ENCODE assay signal across 1 cellular context in the genomic region with DNA sequence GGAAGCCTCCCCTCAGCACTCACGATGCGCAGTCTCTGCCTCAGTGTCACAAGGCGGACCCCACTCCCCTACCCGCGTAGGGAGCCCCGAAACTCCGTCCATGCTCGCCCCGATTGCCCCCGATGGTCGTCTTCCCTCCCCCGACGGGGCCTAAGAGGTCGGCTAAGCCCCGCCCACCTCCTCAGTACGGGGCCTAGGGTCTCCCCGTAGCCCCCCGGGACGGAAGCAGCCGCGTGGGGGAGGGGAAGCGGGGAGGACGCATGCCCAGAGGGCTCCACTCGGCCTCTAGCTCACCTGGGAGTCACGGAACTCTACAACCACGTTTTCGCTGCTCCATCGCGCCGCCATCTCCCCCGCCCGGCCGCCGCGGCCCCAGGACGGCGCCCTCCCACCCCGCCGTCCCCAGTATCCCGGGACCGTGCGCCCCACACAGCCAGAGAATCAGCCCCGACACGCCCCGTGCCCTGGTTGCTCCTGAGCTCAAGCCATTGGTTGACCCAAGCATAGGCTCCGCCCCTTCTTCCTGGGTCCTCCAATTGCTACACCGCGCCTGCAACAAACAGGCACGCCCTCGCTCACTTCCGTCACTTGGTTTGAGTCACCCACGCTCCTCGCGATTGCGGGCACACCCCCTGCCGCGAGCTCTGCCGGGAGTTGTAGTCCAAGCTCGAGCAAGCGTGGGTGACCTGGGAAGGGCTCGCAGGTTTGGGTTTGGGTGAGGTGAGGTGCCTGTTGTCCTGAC.
TF ChIP-seq lines count a peak whose summit lies in the region.

A gene with protein sequence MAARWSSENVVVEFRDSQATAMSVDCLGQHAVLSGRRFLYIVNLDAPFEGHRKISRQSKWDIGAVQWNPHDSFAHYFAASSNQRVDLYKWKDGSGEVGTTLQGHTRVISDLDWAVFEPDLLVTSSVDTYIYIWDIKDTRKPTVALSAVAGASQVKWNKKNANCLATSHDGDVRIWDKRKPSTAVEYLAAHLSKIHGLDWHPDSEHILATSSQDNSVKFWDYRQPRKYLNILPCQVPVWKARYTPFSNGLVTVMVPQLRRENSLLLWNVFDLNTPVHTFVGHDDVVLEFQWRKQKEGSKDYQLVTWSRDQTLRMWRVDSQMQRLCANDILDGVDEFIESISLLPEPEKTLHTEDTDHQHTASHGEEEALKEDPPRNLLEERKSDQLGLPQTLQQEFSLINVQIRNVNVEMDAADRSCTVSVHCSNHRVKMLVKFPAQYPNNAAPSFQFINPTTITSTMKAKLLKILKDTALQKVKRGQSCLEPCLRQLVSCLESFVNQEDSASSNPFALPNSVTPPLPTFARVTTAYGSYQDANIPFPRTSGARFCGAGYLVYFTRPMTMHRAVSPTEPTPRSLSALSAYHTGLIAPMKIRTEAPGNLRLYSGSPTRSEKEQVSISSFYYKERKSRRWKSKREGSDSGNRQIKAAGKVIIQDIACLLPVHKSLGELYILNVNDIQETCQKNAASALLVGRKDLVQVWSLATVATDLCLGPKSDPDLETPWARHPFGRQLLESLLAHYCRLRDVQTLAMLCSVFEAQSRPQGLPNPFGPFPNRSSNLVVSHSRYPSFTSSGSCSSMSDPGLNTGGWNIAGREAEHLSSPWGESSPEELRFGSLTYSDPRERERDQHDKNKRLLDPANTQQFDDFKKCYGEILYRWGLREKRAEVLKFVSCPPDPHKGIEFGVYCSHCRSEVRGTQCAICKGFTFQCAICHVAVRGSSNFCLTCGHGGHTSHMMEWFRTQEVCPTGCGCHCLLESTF (minus strand): TSS at position 454 of the 742 bp plus-strand sequence. CDS start 106 bp downstream, at position 348.

TF ChIP-seq in K562, 482 proteins besides CTCF, POLR2A, EP300 and RAD21 (continued from another document and continues in another):
- no peak for TF ChIP-seq ARID3B (CRISPR knock-in tag; IDR thresholded peaks at IDR 0.05; ENCODE audit: borderline replicate concordance)
- TF ChIP-seq EGR1 (conservative IDR thresholded peaks at IDR 0.05): peak; percentile 97
- no peak for TF ChIP-seq SNIP1 (IDR thresholded peaks at IDR 0.05; ENCODE audit: low read depth)
- no peak for TF ChIP-seq ZNF551 (CRISPR knock-in tag; IDR thresholded peaks at IDR 0.05)
- no peak for TF ChIP-seq ZNF174 (CRISPR knock-in tag; IDR thresholded peaks at IDR 0.05)
- TF ChIP-seq ZNF311 (CRISPR knock-in tag; IDR thresholded peaks at IDR 0.05): no peak
- TF ChIP-seq, protein P1, sequence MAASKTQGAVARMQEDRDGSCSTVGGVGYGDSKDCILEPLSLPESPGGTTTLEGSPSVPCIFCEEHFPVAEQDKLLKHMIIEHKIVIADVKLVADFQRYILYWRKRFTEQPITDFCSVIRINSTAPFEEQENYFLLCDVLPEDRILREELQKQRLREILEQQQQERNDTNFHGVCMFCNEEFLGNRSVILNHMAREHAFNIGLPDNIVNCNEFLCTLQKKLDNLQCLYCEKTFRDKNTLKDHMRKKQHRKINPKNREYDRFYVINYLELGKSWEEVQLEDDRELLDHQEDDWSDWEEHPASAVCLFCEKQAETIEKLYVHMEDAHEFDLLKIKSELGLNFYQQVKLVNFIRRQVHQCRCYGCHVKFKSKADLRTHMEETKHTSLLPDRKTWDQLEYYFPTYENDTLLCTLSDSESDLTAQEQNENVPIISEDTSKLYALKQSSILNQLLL (CRISPR knock-in tag; IDR thresholded peaks at IDR 0.05; ENCODE audit: borderline replicate concordance): no peak
- 0 out of 2 replicates have a peak, but pooled peaks have one; percentile 26 for TF ChIP-seq E2F4 (CRISPR knock-in tag; IDR thresholded peaks at IDR 0.05; ENCODE audit: low read depth)
- no peak for TF ChIP-seq ZNF699 (CRISPR knock-in tag; IDR thresholded peaks at IDR 0.05; ENCODE audit: insufficient replicate concordance)
- TF ChIP-seq, protein P2, sequence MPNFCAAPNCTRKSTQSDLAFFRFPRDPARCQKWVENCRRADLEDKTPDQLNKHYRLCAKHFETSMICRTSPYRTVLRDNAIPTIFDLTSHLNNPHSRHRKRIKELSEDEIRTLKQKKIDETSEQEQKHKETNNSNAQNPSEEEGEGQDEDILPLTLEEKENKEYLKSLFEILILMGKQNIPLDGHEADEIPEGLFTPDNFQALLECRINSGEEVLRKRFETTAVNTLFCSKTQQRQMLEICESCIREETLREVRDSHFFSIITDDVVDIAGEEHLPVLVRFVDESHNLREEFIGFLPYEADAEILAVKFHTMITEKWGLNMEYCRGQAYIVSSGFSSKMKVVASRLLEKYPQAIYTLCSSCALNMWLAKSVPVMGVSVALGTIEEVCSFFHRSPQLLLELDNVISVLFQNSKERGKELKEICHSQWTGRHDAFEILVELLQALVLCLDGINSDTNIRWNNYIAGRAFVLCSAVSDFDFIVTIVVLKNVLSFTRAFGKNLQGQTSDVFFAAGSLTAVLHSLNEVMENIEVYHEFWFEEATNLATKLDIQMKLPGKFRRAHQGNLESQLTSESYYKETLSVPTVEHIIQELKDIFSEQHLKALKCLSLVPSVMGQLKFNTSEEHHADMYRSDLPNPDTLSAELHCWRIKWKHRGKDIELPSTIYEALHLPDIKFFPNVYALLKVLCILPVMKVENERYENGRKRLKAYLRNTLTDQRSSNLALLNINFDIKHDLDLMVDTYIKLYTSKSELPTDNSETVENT (CRISPR knock-in tag; IDR thresholded peaks at IDR 0.05): no peak
- TF ChIP-seq, protein P3, sequence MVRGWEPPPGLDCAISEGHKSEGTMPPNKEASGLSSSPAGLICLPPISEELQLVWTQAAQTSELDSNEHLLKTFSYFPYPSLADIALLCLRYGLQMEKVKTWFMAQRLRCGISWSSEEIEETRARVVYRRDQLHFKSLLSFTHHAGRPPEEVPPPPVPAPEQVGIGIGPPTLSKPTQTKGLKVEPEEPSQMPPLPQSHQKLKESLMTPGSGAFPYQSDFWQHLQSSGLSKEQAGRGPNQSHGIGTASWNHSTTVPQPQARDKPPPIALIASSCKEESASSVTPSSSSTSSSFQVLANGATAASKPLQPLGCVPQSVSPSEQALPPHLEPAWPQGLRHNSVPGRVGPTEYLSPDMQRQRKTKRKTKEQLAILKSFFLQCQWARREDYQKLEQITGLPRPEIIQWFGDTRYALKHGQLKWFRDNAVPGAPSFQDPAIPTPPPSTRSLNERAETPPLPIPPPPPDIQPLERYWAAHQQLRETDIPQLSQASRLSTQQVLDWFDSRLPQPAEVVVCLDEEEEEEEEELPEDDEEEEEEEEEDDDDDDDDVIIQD (CRISPR knock-in tag; IDR thresholded peaks at IDR 0.05): no peak
- no peak for TF ChIP-seq FUS (optimal IDR thresholded peaks at IDR 0.05; ENCODE audit: low read depth, low read length)
- no peak for TF ChIP-seq LCOR (CRISPR knock-in tag; IDR thresholded peaks at IDR 0.05)
- TF ChIP-seq, protein P4, sequence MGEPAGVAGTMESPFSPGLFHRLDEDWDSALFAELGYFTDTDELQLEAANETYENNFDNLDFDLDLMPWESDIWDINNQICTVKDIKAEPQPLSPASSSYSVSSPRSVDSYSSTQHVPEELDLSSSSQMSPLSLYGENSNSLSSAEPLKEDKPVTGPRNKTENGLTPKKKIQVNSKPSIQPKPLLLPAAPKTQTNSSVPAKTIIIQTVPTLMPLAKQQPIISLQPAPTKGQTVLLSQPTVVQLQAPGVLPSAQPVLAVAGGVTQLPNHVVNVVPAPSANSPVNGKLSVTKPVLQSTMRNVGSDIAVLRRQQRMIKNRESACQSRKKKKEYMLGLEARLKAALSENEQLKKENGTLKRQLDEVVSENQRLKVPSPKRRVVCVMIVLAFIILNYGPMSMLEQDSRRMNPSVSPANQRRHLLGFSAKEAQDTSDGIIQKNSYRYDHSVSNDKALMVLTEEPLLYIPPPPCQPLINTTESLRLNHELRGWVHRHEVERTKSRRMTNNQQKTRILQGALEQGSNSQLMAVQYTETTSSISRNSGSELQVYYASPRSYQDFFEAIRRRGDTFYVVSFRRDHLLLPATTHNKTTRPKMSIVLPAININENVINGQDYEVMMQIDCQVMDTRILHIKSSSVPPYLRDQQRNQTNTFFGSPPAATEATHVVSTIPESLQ (CRISPR knock-in tag; IDR thresholded peaks at IDR 0.05): no peak
- TF ChIP-seq ETS1 (conservative IDR thresholded peaks at IDR 0.05; ENCODE audit: control insufficient read depth, low read depth, low read length): peak; percentile 84; the same call in 1 of the 2 replicates
- peak; percentile 72 to 74 for TF ChIP-seq SIX5 (IDR thresholded peaks at IDR 0.05; ENCODE audit: borderline replicate concordance in 1 of 2, insufficient read depth in 1 of 2, low read depth in 1 of 2, low read length in 2 of 2)
- no peak for TF ChIP-seq SMARCA5 (IDR thresholded peaks at IDR 0.05)
- TF ChIP-seq, protein P5, sequence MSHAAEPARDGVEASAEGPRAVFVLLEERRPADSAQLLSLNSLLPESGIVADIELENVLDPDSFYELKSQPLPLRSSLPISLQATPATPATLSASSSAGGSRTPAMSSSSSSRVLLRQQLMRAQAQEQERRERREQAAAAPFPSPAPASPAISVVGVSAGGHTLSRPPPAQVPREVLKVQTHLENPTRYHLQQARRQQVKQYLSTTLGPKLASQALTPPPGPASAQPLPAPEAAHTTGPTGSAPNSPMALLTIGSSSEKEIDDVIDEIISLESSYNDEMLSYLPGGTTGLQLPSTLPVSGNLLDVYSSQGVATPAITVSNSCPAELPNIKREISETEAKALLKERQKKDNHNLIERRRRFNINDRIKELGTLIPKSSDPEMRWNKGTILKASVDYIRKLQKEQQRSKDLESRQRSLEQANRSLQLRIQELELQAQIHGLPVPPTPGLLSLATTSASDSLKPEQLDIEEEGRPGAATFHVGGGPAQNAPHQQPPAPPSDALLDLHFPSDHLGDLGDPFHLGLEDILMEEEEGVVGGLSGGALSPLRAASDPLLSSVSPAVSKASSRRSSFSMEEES (CRISPR knock-in tag; IDR thresholded peaks at IDR 0.05): no peak
- TF ChIP-seq, protein P6, sequence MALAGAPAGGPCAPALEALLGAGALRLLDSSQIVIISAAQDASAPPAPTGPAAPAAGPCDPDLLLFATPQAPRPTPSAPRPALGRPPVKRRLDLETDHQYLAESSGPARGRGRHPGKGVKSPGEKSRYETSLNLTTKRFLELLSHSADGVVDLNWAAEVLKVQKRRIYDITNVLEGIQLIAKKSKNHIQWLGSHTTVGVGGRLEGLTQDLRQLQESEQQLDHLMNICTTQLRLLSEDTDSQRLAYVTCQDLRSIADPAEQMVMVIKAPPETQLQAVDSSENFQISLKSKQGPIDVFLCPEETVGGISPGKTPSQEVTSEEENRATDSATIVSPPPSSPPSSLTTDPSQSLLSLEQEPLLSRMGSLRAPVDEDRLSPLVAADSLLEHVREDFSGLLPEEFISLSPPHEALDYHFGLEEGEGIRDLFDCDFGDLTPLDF (CRISPR knock-in tag; IDR thresholded peaks at IDR 0.05): no peak
- peak; percentile 78 for TF ChIP-seq GABPB1 (CRISPR knock-in tag; IDR thresholded peaks at IDR 0.05)
- no peak for TF ChIP-seq IRF9 (tag; IDR thresholded peaks at IDR 0.05)
- TF ChIP-seq ZNF507 (tag; conservative IDR thresholded peaks at IDR 0.05): no peak
- no peak for TF ChIP-seq RUNX1 (IDR thresholded peaks at IDR 0.05; ENCODE audit: low read depth)
- TF ChIP-seq RFX7 (CRISPR knock-in tag; IDR thresholded peaks at IDR 0.05): no peak
- TF ChIP-seq, protein P7, sequence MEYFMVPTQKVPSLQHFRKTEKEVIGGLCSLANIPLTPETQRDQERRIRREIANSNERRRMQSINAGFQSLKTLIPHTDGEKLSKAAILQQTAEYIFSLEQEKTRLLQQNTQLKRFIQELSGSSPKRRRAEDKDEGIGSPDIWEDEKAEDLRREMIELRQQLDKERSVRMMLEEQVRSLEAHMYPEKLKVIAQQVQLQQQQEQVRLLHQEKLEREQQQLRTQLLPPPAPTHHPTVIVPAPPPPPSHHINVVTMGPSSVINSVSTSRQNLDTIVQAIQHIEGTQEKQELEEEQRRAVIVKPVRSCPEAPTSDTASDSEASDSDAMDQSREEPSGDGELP (CRISPR knock-in tag; IDR thresholded peaks at IDR 0.05; ENCODE audit: borderline replicate concordance): peak; percentile 58
- peak; percentile 94 for TF ChIP-seq CREM (IDR thresholded peaks at IDR 0.05; ENCODE audit: low read depth)
- no peak for TF ChIP-seq ELF4 (CRISPR knock-in tag; IDR thresholded peaks at IDR 0.05)
- no peak for TF ChIP-seq ATF1 (CRISPR knock-in tag; IDR thresholded peaks at IDR 0.05)
- peak; percentile 87 for TF ChIP-seq ATF1 (tag; IDR thresholded peaks at IDR 0.05)
- no peak for TF ChIP-seq ZNF184 (CRISPR knock-in tag; IDR thresholded peaks at IDR 0.05)
- TF ChIP-seq ESRRB (CRISPR knock-in tag; IDR thresholded peaks at IDR 0.05; ENCODE audit: borderline replicate concordance): no peak
- TF ChIP-seq ZKSCAN3 (CRISPR knock-in tag; IDR thresholded peaks at IDR 0.05): no peak
- no peak for TF ChIP-seq ZNF165 (CRISPR knock-in tag; IDR thresholded peaks at IDR 0.05; ENCODE audit: borderline replicate concordance)
